Comparison of ENCODE assay signal across 8 cellular contexts in genomic region chr4:17817027-17817426, GRCh38. TPM values are rescaled to one million over a fixed set of nuclear protein-coding genes. Genes with fewer than 3 reads are reported as not detected.
DNase-seq lines count a peak whose midpoint lies in the region; ATAC-seq and TF ChIP-seq lines count a peak whose summit lies in the region.

No MANE protein-coding gene starts in this region.

- ATAC-seq in GM19351 (IDR thresholded peaks at IDR 0.05; ENCODE audit: unreplicated experiment), result peak; percentile 80
- ATAC-seq in HG03354 (IDR thresholded peaks at IDR 0.05; ENCODE audit: poor library complexity, severe bottlenecking, unreplicated experiment), result peak; percentile 89

- no peaks in the 10 kb centered on the region for H3K9me3 ChIP-seq in Peyer's patch

- H3K27ac ChIP-seq in Peyer's patch, result no peak overlapping the region

- TF ChIP-seq POLR2A in Peyer's patch (IDR thresholded peaks at IDR 0.05), result no peak

- DNase-seq in EH (ENCODE audit: low read depth) (peak; percentile 76), Peyer's patch (no peak), dermis blood vessel endothelial cell (peak; percentile 76), myocyte (ENCODE audit: low read depth) (peak; percentile 71), GM19240 (ENCODE audit: insufficient read length, low spot score) (no peak)
- no peak for DNase-seq in activated naive CD4-positive, alpha-beta T cell treated with Interleukin-2 at 50 U/mL for 16 hours

- TF ChIP-seq CTCF in Peyer's patch (IDR thresholded peaks at IDR 0.05), result peak in 4 of 6 experiments; percentile 50 to 77 (median 72)

- no peak overlapping the region for H3K4me3 ChIP-seq in Peyer's patch

- H3K36me3 ChIP-seq in Peyer's patch, result no peaks in the 10 kb centered on the region

- H3K4me1 ChIP-seq in Peyer's patch, result no peaks in the 10 kb centered on the region

- H3K27me3 ChIP-seq in Peyer's patch, result no peaks in the 10 kb centered on the region

RNA-seq across cellular contexts. Expression of gene NCAPG, which starts 6.2 kb away (rescaled TPM):
- total RNA-seq in Peyer's patch (10 to 100 TPM in 1 of 4 donors, 1 to 10 TPM in 3; 3.3 to 21.5 (median 3.5) TPM), dermis blood vessel endothelial cell (16.2 and 78.7 TPM in 2 replicates), myocyte (1.5 and 1.8 TPM in 2 replicates)
- polyA plus RNA-seq in myocyte (2012), result 0.19 TPM

RNA-seq across cellular contexts. Expression of gene DCAF16, which starts 6.5 kb away (rescaled TPM):
- total RNA-seq in Peyer's patch (10 to 100 TPM; 15.1 to 21.7 (median 20.9) TPM), dermis blood vessel endothelial cell (19.2 and 21.4 TPM in 2 replicates), myocyte (15.4 and 21.4 TPM in 2 replicates)
- polyA plus RNA-seq in myocyte (2012), result 10.8 TPM

RNA-seq across cellular contexts. Expression of gene FAM184B, which starts 35.6 kb away (rescaled TPM):
- not detected for total RNA-seq in Peyer's patch
- not detected in 2 replicates for total RNA-seq in dermis blood vessel endothelial cell
- not detected in 2 replicates for total RNA-seq in myocyte
- 0.04 TPM for polyA plus RNA-seq in myocyte (2012)

Comparison
In these comparisons a context has a peak if more than half of its experiments do, and no peak if none do; other contexts are left out.
1. DNase-seq: peak in EH (single experiment), dermis blood vessel endothelial cell (single experiment) and myocyte (single experiment); none in Peyer's patch (0 of 3), GM19240 (single experiment) and activated naive CD4-positive, alpha-beta T cell treated with Interleukin-2 at 50 U/mL for 16 hours (single experiment).